In genomic region chr18:12005542-12006487, GRCh38 we compare ENCODE assay signal across 11 cellular contexts. TPM values are rescaled to one million over a fixed set of nuclear protein-coding genes. Genes with fewer than 3 reads are reported as not detected.
A peak's percentile ranks its signal among the peaks of the same experiment; 100 is the strongest.
DNase-seq lines count a peak whose midpoint lies in the region; ATAC-seq and TF ChIP-seq lines count a peak whose summit lies in the region.
"Had no signal": no experiment of that assay in that cellular context is flagged by ENCODE, and none has a peak within 500 bp of the region (broad histone marks: within the 10 kb centered on the region; RNA-seq: fewer than 3 reads in every experiment).

No MANE protein-coding gene starts in this region.

- H3K4me1 Mint-ChIP-seq in activated T-helper 2 cell treated with anti-CD3 and anti-CD28 coated beads, Interferon-gamma antibody, Interleukin-2, Interleukin-4, amounts not matched to agents 10 μg/mL and 5 μg/mL and 100 μg/mL, durations not matched to agents 14 hours and 24 hours and 36 hours (ENCODE audit: low read depth) = no peaks in the 10 kb centered on the region
- H3K4me1 Mint-ChIP-seq in mesothelial cell of epicardium = no peaks in the 10 kb centered on the region

- TF ChIP-seq CTCF in dorsolateral prefrontal cortex (IDR thresholded peaks at IDR 0.05 in 54 of 56, conservative IDR thresholded peaks at IDR 0.05 in 2 of 56; ENCODE audit: low read depth in 1 of 56, partially characterized antibody in 56 of 56) (no peak), mesothelial cell of epicardium (IDR thresholded peaks at IDR 0.05; ENCODE audit: unreplicated experiment) (no peak)

- H3K4me3 ChIP-seq in dorsolateral prefrontal cortex = no peak overlapping the region

- intact Hi-C loops in activated T-helper 2 cell treated with anti-CD3 and anti-CD28 coated beads, Interferon-gamma antibody, Interleukin-2, Interleukin-4, amounts not matched to agents 10 μg/mL and 5 μg/mL and 100 μg/mL, durations not matched to agents 14 hours and 24 hours and 36 hours (cut with micrococcal nuclease) = no loop called here
- intact Hi-C loops in dorsolateral prefrontal cortex (cut with DNase I) (no loop called here), left cardiac atrium (cut with DNase I) (no loop called here)

- ATAC-seq in GM21786 (IDR thresholded peaks at IDR 0.05; ENCODE audit: unreplicated experiment) (peak; percentile 45), left cardiac atrium (no peak)
- ATAC-seq: right cardiac atrium, Right ventricle myocardium inferior had no signal

- H3K27me3 ChIP-seq in dorsolateral prefrontal cortex = no peaks in the 10 kb centered on the region

- H3K27ac Mint-ChIP-seq in activated T-helper 2 cell treated with anti-CD3 and anti-CD28 coated beads, Interferon-gamma antibody, Interleukin-2, Interleukin-4, amounts not matched to agents 10 μg/mL and 5 μg/mL and 100 μg/mL, durations not matched to agents 14 hours and 24 hours and 36 hours = peak overlapping the region; percentile 34
- no peak overlapping the region for H3K27ac Mint-ChIP-seq in mesothelial cell of epicardium

- no peak overlapping the region for H3K4me3 Mint-ChIP-seq in activated T-helper 2 cell treated with anti-CD3 and anti-CD28 coated beads, Interferon-gamma antibody, Interleukin-2, Interleukin-4, amounts not matched to agents 10 μg/mL and 5 μg/mL and 100 μg/mL, durations not matched to agents 14 hours and 24 hours and 36 hours (ENCODE audit: low read depth)
- H3K4me3 Mint-ChIP-seq in mesothelial cell of epicardium = no peak overlapping the region
- H3K4me3 Mint-ChIP-seq: IgD-negative memory B cell had no signal

- H3K27ac ChIP-seq in dorsolateral prefrontal cortex = no peak overlapping the region

- no peaks in the 10 kb centered on the region for H3K36me3 Mint-ChIP-seq in activated T-helper 2 cell treated with anti-CD3 and anti-CD28 coated beads, Interferon-gamma antibody, Interleukin-2, Interleukin-4, amounts not matched to agents 10 μg/mL and 5 μg/mL and 100 μg/mL, durations not matched to agents 14 hours and 24 hours and 36 hours (ENCODE audit: low read depth)
- peaks cover 12% of the 10 kb centered on the region for H3K36me3 Mint-ChIP-seq in mesothelial cell of epicardium

- H3K27me3 Mint-ChIP-seq in activated T-helper 2 cell treated with anti-CD3 and anti-CD28 coated beads, Interferon-gamma antibody, Interleukin-2, Interleukin-4, amounts not matched to agents 10 μg/mL and 5 μg/mL and 100 μg/mL, durations not matched to agents 14 hours and 24 hours and 36 hours (ENCODE audit: low read depth) = no peaks in the 10 kb centered on the region
- H3K27me3 Mint-ChIP-seq in mesothelial cell of epicardium (ENCODE audit: low read depth) = no peaks in the 10 kb centered on the region
- H3K27me3 Mint-ChIP-seq: IgD-negative memory B cell had no signal

- H3K9me3 Mint-ChIP-seq in activated T-helper 2 cell treated with anti-CD3 and anti-CD28 coated beads, Interferon-gamma antibody, Interleukin-2, Interleukin-4, amounts not matched to agents 10 μg/mL and 5 μg/mL and 100 μg/mL, durations not matched to agents 14 hours and 24 hours and 36 hours = no peaks in the 10 kb centered on the region
- no peaks in the 10 kb centered on the region for H3K9me3 Mint-ChIP-seq in mesothelial cell of epicardium
- H3K9me3 Mint-ChIP-seq: IgD-negative memory B cell had no signal

- DNase-seq in Ammon's horn (ENCODE audit: low spot score) (peak; percentile 43), mucosa of gallbladder (ENCODE audit: low spot score) (peak; percentile 38), dorsolateral prefrontal cortex (no peak), mesothelial cell of epicardium (ENCODE audit: low spot score in 2 of 2, unreplicated experiment in 2 of 2) (no peak), left cardiac atrium (no peak)
- no peak for DNase-seq in activated T-helper 2 cell treated with anti-CD3 and anti-CD28 coated beads, Interferon-gamma antibody, Interleukin-2, Interleukin-4, amounts not matched to agents 10 μg/mL and 5 μg/mL and 100 μg/mL, durations not matched to agents 14 hours and 24 hours and 36 hours (ENCODE audit: low spot score)
- no peak for DNase-seq in activated naive CD4-positive, alpha-beta T cell (lab: John Stamatoyannopoulos, UW)
- DNase-seq: right cardiac atrium had no signal

RNA-seq across cellular contexts. Expression of gene IMPA2, which starts 24.5 kb away (rescaled TPM):
- total RNA-seq in activated T-helper 2 cell treated with anti-CD3 and anti-CD28 coated beads, Interferon-gamma antibody, Interleukin-2, Interleukin-4, amounts not matched to agents 10 μg/mL and 5 μg/mL and 100 μg/mL, durations not matched to agents 14 hours and 24 hours and 36 hours = 17.4 and 22.2 TPM in 2 replicates
- total RNA-seq in mucosa of gallbladder (64.2 TPM), dorsolateral prefrontal cortex (10 to 100 TPM in 45 of 120 experiments, 1 to 10 TPM in 75; 3.8 to 27.2 (median 9.1) TPM), mesothelial cell of epicardium (29.9 to 30.6 TPM (median 30.4 TPM) in 3 replicates), left cardiac atrium (10 to 100 TPM; 17.2 to 28.4 TPM)

Comparison
In these comparisons a context has a peak if more than half of its experiments do, and no peak if none do; other contexts are left out.
1. DNase-seq: peak in Ammon's horn (single experiment) and mucosa of gallbladder (single experiment); none in activated T-helper 2 cell treated with anti-CD3 and anti-CD28 coated beads, Interferon-gamma antibody, Interleukin-2, Interleukin-4, amounts not matched to agents 10 μg/mL and 5 μg/mL and 100 μg/mL, durations not matched to agents 14 hours and 24 hours and 36 hours (single experiment), dorsolateral prefrontal cortex (0 of 10), mesothelial cell of epicardium (0 of 2), activated naive CD4-positive, alpha-beta T cell (0 of 4) and left cardiac atrium (single experiment).